In genomic region chr15:49315543-49315942, GRCh38 we compare ENCODE assay signal across 22 cellular contexts.
DNase-seq lines count a peak whose midpoint lies in the region; ATAC-seq and TF ChIP-seq lines count a peak whose summit lies in the region.
"Had no signal": no experiment of that assay in that cellular context is flagged by ENCODE, and none has a peak within 500 bp of the region (broad histone marks: within the 10 kb centered on the region; RNA-seq: fewer than 3 reads in every experiment).

No MANE protein-coding gene starts in this region.

- H3K9me3 ChIP-seq in H9 (ENCODE audit: control insufficient read depth, low read depth, low read length): no peaks in the 10 kb centered on the region
- H3K9me3 ChIP-seq in iPS DF 6.9 (ENCODE audit: control insufficient read depth, insufficient read depth, low read length): no peaks in the 10 kb centered on the region

- no peaks in the 10 kb centered on the region for H4K20me1 ChIP-seq in H9 (ENCODE audit: control insufficient read depth, insufficient read depth, insufficient read length)

- H3K4me1 ChIP-seq in H9 (ENCODE audit: insufficient read depth, low read length) (peaks cover 4% of the 10 kb centered on the region; the same call in 1 of the 2 replicates), iPS DF 6.9 (ENCODE audit: control insufficient read depth, insufficient read depth, low read length) (no peaks in the 10 kb centered on the region)

- no peak overlapping the region for H2AK5ac ChIP-seq in H9 (ENCODE audit: insufficient read length, low read length)

- H3T11ph ChIP-seq in H9 (ENCODE audit: low read length): no peak overlapping the region

- no CpG with 5 or more reads among the region's 2 CpGs for WGBS in H9 (ENCODE audit: extremely low coverage, insufficient read length, low lambda C conversion rate)
- no CpG with 5 or more reads among the region's 2 CpGs for WGBS in iPS DF 6.9 (ENCODE audit: insufficient coverage, insufficient read length)

- H4K8ac ChIP-seq in H9 (replicated peaks; ENCODE audit: insufficient read length, low read depth, low read length): no peak overlapping the region

- H3K27me3 ChIP-seq in H9 (ENCODE audit: insufficient read depth, low read length): no peaks in the 10 kb centered on the region
- H3K27me3 ChIP-seq in iPS DF 6.9 (ENCODE audit: control insufficient read depth, insufficient read depth, low read length): no peaks in the 10 kb centered on the region; the same call in 1 of the 2 replicates
- H3K27me3 ChIP-seq: cardiac muscle cell had no signal

- no peaks in the 10 kb centered on the region for H3K23me2 ChIP-seq in H9 (ENCODE audit: insufficient read length, low read depth, low read length, poor library complexity, severe bottlenecking)

- H3K27me3 Mint-ChIP-seq in H9 (ENCODE audit: low read depth): no peaks in the 10 kb centered on the region
- no peaks in the 10 kb centered on the region for H3K27me3 Mint-ChIP-seq in activated CD4-positive, alpha-beta memory T cell treated with anti-CD3 and anti-CD28 coated beads, Interleukin-2, amount 10 ng/mL, durations not matched to agents 7 days and 5 days

- H3K27ac ChIP-seq in H9 (ENCODE audit: insufficient read length, low read depth, low read length) (no peak overlapping the region), iPS DF 6.9 (ENCODE audit: low read length) (peak overlapping the region; percentile 73)
- H3K27ac ChIP-seq: C4-2B, cardiac muscle cell had no signal

- ATAC-seq in HG03135 (IDR thresholded peaks at IDR 0.05; ENCODE audit: unreplicated experiment): no peak
- ATAC-seq in HG03432 (IDR thresholded peaks at IDR 0.05; ENCODE audit: unreplicated experiment): no peak
- ATAC-seq: activated T-cell treated with anti-CD3 and anti-CD28 coated beads, Interleukin-2, amount 50 U/mL, for 4 hours had no signal

- no peak overlapping the region for H3K18ac ChIP-seq in H9 (ENCODE audit: insufficient read length, low read depth, low read length)

- no peaks in the 10 kb centered on the region for H3K36me3 ChIP-seq in iPS DF 6.9 (ENCODE audit: control insufficient read depth, insufficient read depth, low read length)
- H3K36me3 ChIP-seq: cardiac muscle cell had no signal

- H3K79me1 ChIP-seq in H9 (ENCODE audit: insufficient read depth, low read depth, low read length, poor library complexity, severe bottlenecking): no peaks in the 10 kb centered on the region

- no peak overlapping the region for H4K91ac ChIP-seq in H9 (ENCODE audit: insufficient read length, low read depth, low read length)

- no peak overlapping the region for H4K5ac ChIP-seq in H9 (ENCODE audit: insufficient read length, low read depth, low read length)

- no peak overlapping the region for H2AFZ ChIP-seq in H9 (ENCODE audit: low read length)

- no peak overlapping the region for H2BK12ac ChIP-seq in H9 (ENCODE audit: insufficient read length, low read depth, low read length)

- H3K14ac ChIP-seq in H9 (ENCODE audit: insufficient read depth, low read length): no peak overlapping the region

- H3K4me1 Mint-ChIP-seq in H9: peaks cover 22% of the 10 kb centered on the region in 2 experiments
- peaks cover 2% of the 10 kb centered on the region for H3K4me1 Mint-ChIP-seq in activated CD4-positive, alpha-beta memory T cell treated with anti-CD3 and anti-CD28 coated beads, Interleukin-2, amount 10 ng/mL, durations not matched to agents 7 days and 5 days

- no peak overlapping the region for H3K23ac ChIP-seq in H9 (ENCODE audit: insufficient read length, low read depth, low read length)

- no peak overlapping the region for H2BK15ac ChIP-seq in H9 (ENCODE audit: low read depth, low read length)

- CTCF ChIA-PET in activated CD4-positive, alpha-beta memory T cell treated with anti-CD3 and anti-CD28 coated beads, Interleukin-2, amount 10 ng/mL, durations not matched to agents 7 days and 5 days (lab: Charles Lee): no interaction called here

- no peak overlapping the region for H3K9ac ChIP-seq in H9 (ENCODE audit: extremely low read depth, insufficient read length, low read length)

- peak overlapping the region; percentile 9 for H3K4me2 ChIP-seq in H9 (ENCODE audit: insufficient read depth, insufficient read length, low read length)

- H3K27ac Mint-ChIP-seq in H9: peak overlapping the region; percentile 36 to 88 (median 79); a peak in 6 of 7 replicates
- no peak overlapping the region for H3K27ac Mint-ChIP-seq in activated CD4-positive, alpha-beta memory T cell treated with anti-CD3 and anti-CD28 coated beads, Interleukin-2, amount 10 ng/mL, durations not matched to agents 7 days and 5 days

- peak; percentile 33 for DNase-seq in D341Med (ENCODE audit: low spot score)
- DNase-seq in H9: peak; percentile 55
- DNase-seq in brain pericyte (ENCODE audit: low read depth, low spot score): peak; percentile 11
- DNase-seq in iPS DF 6.9 (ENCODE audit: low read depth, low spot score): peak; percentile 45
- no peak for DNase-seq in activated gamma-delta T cell (lab: John Stamatoyannopoulos, UW)
- DNase-seq in activated CD4-positive, alpha-beta memory T cell treated with anti-CD3 and anti-CD28 coated beads, Interleukin-2, amount 10 ng/mL, durations not matched to agents 7 days and 5 days: no peak
- DNase-seq: activated CD4-positive, alpha-beta T cell treated with anti-CD3 and anti-CD28 coated beads for 4 hours; activated naive CD4-positive, alpha-beta T cell treated with Interleukin-2 at 50 U/mL for 16 hours; activated T-cell treated with anti-CD3 and anti-CD28 coated beads, Interleukin-2, amount 50 U/mL, for 4 hours; amniotic stem cell; Calu3; EL; foreskin fibroblast; Kasumi-1; MV-4-11; NCI-H1694; NCI-H526; trophoblast cell had no signal

- no peak overlapping the region for H2BK120ac ChIP-seq in H9 (ENCODE audit: low read depth, low read length, poor library complexity, severe bottlenecking)

- H2BK5ac ChIP-seq in H9 (ENCODE audit: insufficient read length, low read length): no peak overlapping the region

- H3K4me3 ChIP-seq in iPS DF 6.9 (ENCODE audit: low read length): no peak overlapping the region
- H3K4me3 ChIP-seq: cardiac muscle cell had no signal

- no peaks in the 10 kb centered on the region for H3K79me2 ChIP-seq in H9 (ENCODE audit: insufficient read depth, low read length)

- TF ChIP-seq CTCF in H9 (conservative IDR thresholded peaks at IDR 0.05): no peak

- peaks cover 0 to 10% (median 0%) of the 10 kb centered on the region in 3 experiments; a peak in 3 of 7 replicates for H3K36me3 Mint-ChIP-seq in H9 (ENCODE audit: insufficient read depth in 1 of 3, low read depth in 3 of 3)
- H3K36me3 Mint-ChIP-seq in activated CD4-positive, alpha-beta memory T cell treated with anti-CD3 and anti-CD28 coated beads, Interleukin-2, amount 10 ng/mL, durations not matched to agents 7 days and 5 days (ENCODE audit: low read depth): peaks cover 31% of the 10 kb centered on the region

- no peak overlapping the region for H3K4me3 Mint-ChIP-seq in H9
- H3K4me3 Mint-ChIP-seq in activated CD4-positive, alpha-beta memory T cell treated with anti-CD3 and anti-CD28 coated beads, Interleukin-2, amount 10 ng/mL, durations not matched to agents 7 days and 5 days: no peak overlapping the region
- H3K4me3 Mint-ChIP-seq: activated T-cell treated with anti-CD3 and anti-CD28 coated beads, Interleukin-2, amount 50 U/mL, for 4 hours had no signal

- no peak overlapping the region for H3K56ac ChIP-seq in H9 (ENCODE audit: insufficient read length, low read depth, low read length)

- POLR2A ChIA-PET in activated CD4-positive, alpha-beta memory T cell treated with anti-CD3 and anti-CD28 coated beads, Interleukin-2, amount 10 ng/mL, durations not matched to agents 7 days and 5 days (lab: Charles Lee): no interaction called here

- H2BK20ac ChIP-seq in H9 (ENCODE audit: low read depth, low read length, poor library complexity, severe bottlenecking): no peak overlapping the region

- no peak overlapping the region for H3K4ac ChIP-seq in H9 (ENCODE audit: low read depth, low read length)

- H3K9me3 Mint-ChIP-seq in H9: no peaks in the 10 kb centered on the region; a peak in 1 of 5 replicates
- no peaks in the 10 kb centered on the region for H3K9me3 Mint-ChIP-seq in activated CD4-positive, alpha-beta memory T cell treated with anti-CD3 and anti-CD28 coated beads, Interleukin-2, amount 10 ng/mL, durations not matched to agents 7 days and 5 days
- H3K9me3 Mint-ChIP-seq: activated T-cell treated with anti-CD3 and anti-CD28 coated beads, Interleukin-2, amount 50 U/mL, for 4 hours had no signal

Comparison
In these comparisons a context has a peak if more than half of its experiments do, and no peak if none do; other contexts are left out.
1. DNase-seq: peak in D341Med (single experiment), H9 (single experiment), brain pericyte (single experiment) and iPS DF 6.9 (single experiment); none in activated gamma-delta T cell (single experiment) and activated CD4-positive, alpha-beta memory T cell treated with anti-CD3 and anti-CD28 coated beads, Interleukin-2, amount 10 ng/mL, durations not matched to agents 7 days and 5 days (single experiment).